Comparison of ENCODE assay signal across 14 cellular contexts in the genomic region with DNA sequence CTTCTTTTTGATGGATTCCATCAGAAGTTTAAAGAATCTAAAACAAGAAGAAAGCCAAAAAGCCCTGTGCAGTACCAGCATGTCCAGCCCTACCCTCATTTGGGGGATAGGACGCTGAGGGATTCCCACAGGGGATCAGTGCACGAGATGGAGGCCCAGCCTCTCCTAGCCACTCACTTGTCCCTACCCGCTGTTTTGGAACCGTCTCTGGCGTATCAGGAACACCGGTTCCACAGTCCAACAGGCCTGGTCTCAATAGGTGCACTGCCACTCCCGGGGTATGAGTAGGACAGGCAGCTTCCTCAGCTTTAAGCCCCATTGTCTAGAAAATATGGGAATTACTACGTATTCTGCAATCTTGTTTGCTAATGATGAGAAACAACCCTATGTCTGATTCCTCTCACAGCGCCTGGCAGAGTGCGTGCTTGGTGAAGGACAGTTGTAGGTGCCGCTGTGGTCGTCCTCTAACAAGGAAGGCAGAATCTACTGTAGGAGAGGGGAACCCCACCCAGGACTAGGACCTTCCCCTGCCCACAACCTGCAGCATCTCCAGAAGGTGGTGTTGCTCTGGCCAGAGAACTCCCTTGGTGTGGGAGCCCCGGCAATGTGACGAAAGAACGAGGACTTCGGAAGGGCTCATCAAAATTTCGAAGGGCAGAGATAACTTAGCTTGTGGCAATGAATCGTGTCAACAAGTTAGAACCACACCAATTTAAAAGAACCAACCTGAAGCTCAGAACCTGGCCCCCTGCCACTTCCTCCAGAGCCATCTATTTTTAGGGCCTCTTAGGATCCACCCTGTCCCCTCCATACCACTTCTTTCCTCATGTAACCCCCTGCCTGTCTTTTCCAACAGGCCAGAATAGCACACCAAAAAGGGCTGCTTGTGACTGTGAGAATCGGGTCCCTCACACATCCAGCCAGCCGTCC.
DNase-seq lines count a peak whose midpoint lies in the region; ATAC-seq and TF ChIP-seq lines count a peak whose summit lies in the region.
"Had no signal": no experiment of that assay in that cellular context is flagged by ENCODE, and none has a peak within 500 bp of the region (broad histone marks: within the 10 kb centered on the region; RNA-seq: fewer than 3 reads in every experiment).

No MANE protein-coding gene starts in this region.

- H3K27me3 ChIP-seq in DND-41 (ENCODE audit: insufficient read depth, low read length, poor library complexity), result no peaks in the 10 kb centered on the region
- H3K27me3 ChIP-seq in BE2C, result no peaks in the 10 kb centered on the region

- peak overlapping the region; percentile 99 for H3K27ac ChIP-seq in DND-41 (ENCODE audit: low read length)

- H3K36me3 ChIP-seq in DND-41 (ENCODE audit: insufficient read depth, low read length) (peaks cover 66% of the 10 kb centered on the region), BE2C (peaks cover 43% of the 10 kb centered on the region)

- H3K9me3 Mint-ChIP-seq in T-helper 1 cell treated with Interleukin-12 subunit alpha and Interleukin-12 subunit beta and Interleukin-4 antibody, amounts not matched to agents 30 μg/mL and 1 μg/mL, for 36 hours, result no peaks in the 10 kb centered on the region
- H3K9me3 Mint-ChIP-seq in brain, result no peaks in the 10 kb centered on the region

- intact Hi-C loops in posterior vena cava (cut with DNase I), result no loop called here

- peak overlapping the region; percentile 19 for H3K4me3 Mint-ChIP-seq in T-helper 1 cell treated with Interleukin-12 subunit alpha and Interleukin-12 subunit beta and Interleukin-4 antibody, amounts not matched to agents 30 μg/mL and 1 μg/mL, for 36 hours
- H3K4me3 Mint-ChIP-seq in brain, result no peak overlapping the region

- H4K20me1 ChIP-seq in DND-41 (ENCODE audit: insufficient read depth, low read length), result peaks cover 3% of the 10 kb centered on the region; the same call in 1 of the 2 replicates

- H3K27me3 Mint-ChIP-seq in T-helper 1 cell treated with Interleukin-12 subunit alpha and Interleukin-12 subunit beta and Interleukin-4 antibody, amounts not matched to agents 30 μg/mL and 1 μg/mL, for 36 hours (ENCODE audit: low read depth), result no peaks in the 10 kb centered on the region
- no peaks in the 10 kb centered on the region for H3K27me3 Mint-ChIP-seq in brain

- 0 out of 2 replicates have a peak, but pooled peaks cover 3% of the 10 kb centered on the region for H3K79me2 ChIP-seq in DND-41 (ENCODE audit: insufficient read depth, low read length)

- TF ChIP-seq CTCF in DND-41 (IDR thresholded peaks at IDR 0.05; ENCODE audit: borderline replicate concordance, extremely low read depth, low read length, poor library complexity, severe bottlenecking) (no peak), brain (conservative IDR thresholded peaks at IDR 0.05) (no peak), BE2C (IDR thresholded peaks at IDR 0.05; ENCODE audit: low read depth, low read length) (no peak)

- no peak overlapping the region for H3K4me3 ChIP-seq in DND-41 (ENCODE audit: low read depth in 1 of 2, low read length in 2 of 2)
- no peak overlapping the region for H3K4me3 ChIP-seq in BE2C (ENCODE audit: low read depth, low read length)

- peak overlapping the region; percentile 71 for H3K9ac ChIP-seq in DND-41 (ENCODE audit: low read depth, low read length)

- H3K4me1 ChIP-seq in DND-41 (ENCODE audit: insufficient read depth, low read length) (peaks cover 54% of the 10 kb centered on the region), BE2C (no peaks in the 10 kb centered on the region)

- H3K27ac Mint-ChIP-seq in T-helper 1 cell treated with Interleukin-12 subunit alpha and Interleukin-12 subunit beta and Interleukin-4 antibody, amounts not matched to agents 30 μg/mL and 1 μg/mL, for 36 hours, result peak overlapping the region; percentile 86
- H3K27ac Mint-ChIP-seq in brain, result peak overlapping the region in 3 of 5 experiments; percentile 73 to 98 (median 84)

- DNase-seq in T-helper 1 cell (no peak), DND-41 (no peak), posterior vena cava (ENCODE audit: low spot score) (peak; percentile 29), COLO668 (lab: John Stamatoyannopoulos, UW; ENCODE audit: unreplicated experiment) (no peak), C1 segment of cervical spinal cord (lab: John Stamatoyannopoulos, UW) (no peak), BE2C (no peak)
- DNase-seq: caudate nucleus; NCI-H1417; NCI-H446; PC-3; stimulated activated CD4-positive, alpha-beta T cell treated with anti-CD3 and anti-CD28 coated beads, Interleukin-2, amount 100 ng/mL, for 48 hours; stimulated activated naive CD4-positive, alpha-beta T cell treated with Interleukin-2 at 50 U/mL for 16 hours had no signal

- H2AFZ ChIP-seq in DND-41 (ENCODE audit: low read depth, low read length), result no peak overlapping the region

- peaks cover 55% of the 10 kb centered on the region for H3K36me3 Mint-ChIP-seq in T-helper 1 cell treated with Interleukin-12 subunit alpha and Interleukin-12 subunit beta and Interleukin-4 antibody, amounts not matched to agents 30 μg/mL and 1 μg/mL, for 36 hours (ENCODE audit: low read depth)
- H3K36me3 Mint-ChIP-seq in brain, result peaks cover 86% of the 10 kb centered on the region

- no peak overlapping the region for H3K4me2 ChIP-seq in DND-41 (ENCODE audit: insufficient read depth, low read length)

- H3K4me1 Mint-ChIP-seq in T-helper 1 cell treated with Interleukin-12 subunit alpha and Interleukin-12 subunit beta and Interleukin-4 antibody, amounts not matched to agents 30 μg/mL and 1 μg/mL, for 36 hours (ENCODE audit: low read depth), result peaks cover 55% of the 10 kb centered on the region
- H3K4me1 Mint-ChIP-seq in brain, result peaks cover 49% of the 10 kb centered on the region

- H3K9me3 ChIP-seq in DND-41 (ENCODE audit: insufficient read depth, low read length, severe bottlenecking) (no peaks in the 10 kb centered on the region), BE2C (no peaks in the 10 kb centered on the region)

- no peak for ATAC-seq in DND-41 (ENCODE audit: insufficient read depth, low read depth)
- ATAC-seq: PC-3 had no signal
